Comparison of ENCODE assay signal across 8 cellular contexts in genomic region chr15:63487076-63487757, GRCh38. TPM values are rescaled to one million over a fixed set of nuclear protein-coding genes. Genes with fewer than 3 reads are reported as not detected.
DNase-seq lines count a peak whose midpoint lies in the region; ATAC-seq and TF ChIP-seq lines count a peak whose summit lies in the region.

No MANE protein-coding gene starts in this region.

- no peaks in the 10 kb centered on the region for H3K27me3 ChIP-seq in AG04450 (ENCODE audit: control insufficient read depth, insufficient read depth, low read length)
- H3K27me3 ChIP-seq in thoracic aorta (replicated peaks; ENCODE audit: insufficient read depth) = no peaks in the 10 kb centered on the region

- CTCF ChIA-PET in AG04450 (lab: Charles Lee) = interaction anchor here (0.5 to 1.9 kb wide), 30 partner anchors 9 to 954 kb away, joined by 3 to 13 read pairs (median 4); partner anchors contain the start of genes FBXL22 and USP3

- H3K4me3 Mint-ChIP-seq in activated T-helper 2 cell treated with anti-CD3 and anti-CD28 coated beads, Interferon-gamma antibody, Interleukin-2, Interleukin-4, amounts not matched to agents 10 μg/mL and 5 μg/mL and 100 μg/mL, durations not matched to agents 14 hours and 24 hours and 36 hours (ENCODE audit: low read depth) = no peak overlapping the region

- DNase-seq in AG04450 (ENCODE audit: low read depth, low spot score) (no peak), SHP77 (lab: John Stamatoyannopoulos, UW) (peak; percentile 52 to 64), fibroblast of peridontal ligament (ENCODE audit: extremely low read depth) (peak; percentile 68), occipital lobe (lab: John Stamatoyannopoulos, UW) (peak; percentile 66), thoracic aorta (ENCODE audit: low spot score) (no peak)
- DNase-seq in activated T-helper 2 cell treated with anti-CD3 and anti-CD28 coated beads, Interferon-gamma antibody, Interleukin-2, Interleukin-4, amounts not matched to agents 10 μg/mL and 5 μg/mL and 100 μg/mL, durations not matched to agents 14 hours and 24 hours and 36 hours (ENCODE audit: low spot score) = peak; percentile 81

- H3K9me3 ChIP-seq in AG04450 (ENCODE audit: control insufficient read depth, insufficient read depth, low read length) = no peaks in the 10 kb centered on the region
- no peaks in the 10 kb centered on the region for H3K9me3 ChIP-seq in thoracic aorta

- H3K36me3 ChIP-seq in thoracic aorta = no peaks in the 10 kb centered on the region

- peaks cover 7% of the 10 kb centered on the region for H3K27me3 Mint-ChIP-seq in activated T-helper 2 cell treated with anti-CD3 and anti-CD28 coated beads, Interferon-gamma antibody, Interleukin-2, Interleukin-4, amounts not matched to agents 10 μg/mL and 5 μg/mL and 100 μg/mL, durations not matched to agents 14 hours and 24 hours and 36 hours (ENCODE audit: low read depth)

- ATAC-seq in GM18867 (IDR thresholded peaks at IDR 0.05; ENCODE audit: unreplicated experiment) (peak; percentile 44), HG03565 (IDR thresholded peaks at IDR 0.05; ENCODE audit: unreplicated experiment) (peak; percentile 31), thoracic aorta (ENCODE audit: insufficient number of reproducible peaks, low FRiP score, low read depth) (peak; percentile 63)

- H3K27ac Mint-ChIP-seq in activated T-helper 2 cell treated with anti-CD3 and anti-CD28 coated beads, Interferon-gamma antibody, Interleukin-2, Interleukin-4, amounts not matched to agents 10 μg/mL and 5 μg/mL and 100 μg/mL, durations not matched to agents 14 hours and 24 hours and 36 hours = no peak overlapping the region

- intact Hi-C loops in activated T-helper 2 cell treated with anti-CD3 and anti-CD28 coated beads, Interferon-gamma antibody, Interleukin-2, Interleukin-4, amounts not matched to agents 10 μg/mL and 5 μg/mL and 100 μg/mL, durations not matched to agents 14 hours and 24 hours and 36 hours (cut with micrococcal nuclease) = no loop called here

- POLR2A ChIA-PET in AG04450 (lab: Yijun Ruan, JAX) = interaction anchor here (0.7 to 0.9 kb wide), 2 partner anchors 9 to 14 kb away, joined by 3 to 4 read pairs; no protein-coding TSS in a partner anchor

- H3K36me3 Mint-ChIP-seq in activated T-helper 2 cell treated with anti-CD3 and anti-CD28 coated beads, Interferon-gamma antibody, Interleukin-2, Interleukin-4, amounts not matched to agents 10 μg/mL and 5 μg/mL and 100 μg/mL, durations not matched to agents 14 hours and 24 hours and 36 hours (ENCODE audit: low read depth) = no peaks in the 10 kb centered on the region

- H3K4me3 ChIP-seq in AG04450 (ENCODE audit: low read depth, low read length) (no peak overlapping the region), thoracic aorta (peak overlapping the region; percentile 28)

- H3K4me1 ChIP-seq in thoracic aorta (ENCODE audit: control insufficient read depth in 1 of 2, low read depth in 2 of 2) = no peaks in the 10 kb centered on the region

- H3K9me3 Mint-ChIP-seq in activated T-helper 2 cell treated with anti-CD3 and anti-CD28 coated beads, Interferon-gamma antibody, Interleukin-2, Interleukin-4, amounts not matched to agents 10 μg/mL and 5 μg/mL and 100 μg/mL, durations not matched to agents 14 hours and 24 hours and 36 hours = no peaks in the 10 kb centered on the region

- TF ChIP-seq CTCF in AG04450 (IDR thresholded peaks at IDR 0.05; ENCODE audit: low read depth, low read length) = peak; percentile 90
- peak; percentile 90 for TF ChIP-seq CTCF in thoracic aorta (IDR thresholded peaks at IDR 0.05)

- peaks cover 37% of the 10 kb centered on the region for H3K4me1 Mint-ChIP-seq in activated T-helper 2 cell treated with anti-CD3 and anti-CD28 coated beads, Interferon-gamma antibody, Interleukin-2, Interleukin-4, amounts not matched to agents 10 μg/mL and 5 μg/mL and 100 μg/mL, durations not matched to agents 14 hours and 24 hours and 36 hours (ENCODE audit: low read depth)

- H3K27ac ChIP-seq in AG04450 (ENCODE audit: low read depth, low read length) = no peak overlapping the region
- no peak overlapping the region for H3K27ac ChIP-seq in thoracic aorta

RNA-seq across cellular contexts. Expression of gene USP3, which starts 17.2 kb away (rescaled TPM):
- 24.0 and 30.7 TPM in 2 replicates for polyA plus RNA-seq in AG04450 (2011; rRNA removed)
- polyA minus RNA-seq in AG04450 (2011; rRNA and poly(A)+ RNA removed) = 38.2 and 45.0 TPM in 2 replicates
- 41.2 and 47.6 TPM in 2 replicates for total RNA-seq in activated T-helper 2 cell treated with anti-CD3 and anti-CD28 coated beads, Interferon-gamma antibody, Interleukin-2, Interleukin-4, amounts not matched to agents 10 μg/mL and 5 μg/mL and 100 μg/mL, durations not matched to agents 14 hours and 24 hours and 36 hours
- total RNA-seq in occipital lobe = 86.4 TPM
- 10 to 100 TPM; 37.8 to 54.4 TPM for total RNA-seq in thoracic aorta

Comparison
In these comparisons a context has a peak if more than half of its experiments do, and no peak if none do; other contexts are left out.
1. DNase-seq: peak in SHP77 (2 of 2), activated T-helper 2 cell treated with anti-CD3 and anti-CD28 coated beads, Interferon-gamma antibody, Interleukin-2, Interleukin-4, amounts not matched to agents 10 μg/mL and 5 μg/mL and 100 μg/mL, durations not matched to agents 14 hours and 24 hours and 36 hours (single experiment), fibroblast of peridontal ligament (single experiment) and occipital lobe (single experiment); none in AG04450 (single experiment) and thoracic aorta (single experiment).
2. Peak in every context shown above with its lines, with median percentiles within 50 percentile points of each other: ATAC-seq.